8 cellular contexts compared by ENCODE assay signal in the genomic region with DNA sequence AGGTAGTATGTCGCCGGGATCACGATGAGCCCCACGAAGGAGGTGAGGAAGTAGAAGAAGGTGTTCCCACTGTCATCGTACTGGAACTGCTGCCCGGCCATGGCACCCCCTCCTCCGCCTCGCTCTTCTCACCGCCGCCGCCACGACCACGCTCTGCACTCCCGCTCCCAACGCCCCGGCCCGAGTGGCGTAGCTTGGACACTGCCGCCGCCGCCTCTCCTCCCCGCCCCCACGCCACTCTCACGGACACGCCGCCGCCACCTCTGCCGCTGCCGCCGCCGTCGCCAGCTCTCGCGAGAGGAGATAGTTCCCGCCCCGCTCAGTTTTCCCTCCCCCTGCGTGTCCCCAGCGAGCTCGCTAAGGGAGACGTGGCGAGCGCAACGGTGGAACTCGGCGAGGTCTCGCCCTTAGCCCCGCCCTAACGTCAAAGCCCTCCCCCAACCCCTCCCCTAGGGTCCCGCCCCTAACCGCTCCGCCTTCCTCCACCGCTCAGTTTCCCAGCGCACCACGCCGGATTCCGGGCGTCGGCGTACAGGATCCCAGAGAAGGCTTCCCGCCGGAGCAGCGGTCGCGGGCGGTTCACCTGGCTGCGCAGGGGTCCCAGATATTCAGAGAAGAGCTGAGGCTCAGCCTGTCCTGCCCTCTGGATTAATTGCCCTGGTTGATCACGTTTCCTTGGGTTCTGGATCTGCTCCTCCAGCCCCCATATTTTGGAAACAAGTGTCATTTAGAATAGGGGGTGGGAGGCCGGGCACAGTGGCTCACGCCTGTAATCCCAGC. TPM values are rescaled to one million over a fixed set of nuclear protein-coding genes. Genes with fewer than 3 reads are reported as not detected.
A peak's percentile ranks its signal among the peaks of the same experiment; 100 is the strongest.
DNase-seq lines count a peak whose midpoint lies in the region; ATAC-seq and TF ChIP-seq lines count a peak whose summit lies in the region.

A gene with protein sequence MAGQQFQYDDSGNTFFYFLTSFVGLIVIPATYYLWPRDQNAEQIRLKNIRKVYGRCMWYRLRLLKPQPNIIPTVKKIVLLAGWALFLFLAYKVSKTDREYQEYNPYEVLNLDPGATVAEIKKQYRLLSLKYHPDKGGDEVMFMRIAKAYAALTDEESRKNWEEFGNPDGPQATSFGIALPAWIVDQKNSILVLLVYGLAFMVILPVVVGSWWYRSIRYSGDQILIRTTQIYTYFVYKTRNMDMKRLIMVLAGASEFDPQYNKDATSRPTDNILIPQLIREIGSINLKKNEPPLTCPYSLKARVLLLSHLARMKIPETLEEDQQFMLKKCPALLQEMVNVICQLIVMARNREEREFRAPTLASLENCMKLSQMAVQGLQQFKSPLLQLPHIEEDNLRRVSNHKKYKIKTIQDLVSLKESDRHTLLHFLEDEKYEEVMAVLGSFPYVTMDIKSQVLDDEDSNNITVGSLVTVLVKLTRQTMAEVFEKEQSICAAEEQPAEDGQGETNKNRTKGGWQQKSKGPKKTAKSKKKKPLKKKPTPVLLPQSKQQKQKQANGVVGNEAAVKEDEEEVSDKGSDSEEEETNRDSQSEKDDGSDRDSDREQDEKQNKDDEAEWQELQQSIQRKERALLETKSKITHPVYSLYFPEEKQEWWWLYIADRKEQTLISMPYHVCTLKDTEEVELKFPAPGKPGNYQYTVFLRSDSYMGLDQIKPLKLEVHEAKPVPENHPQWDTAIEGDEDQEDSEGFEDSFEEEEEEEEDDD (minus strand): TSS at position 300 of the 780 bp plus-strand sequence. CDS start 199 bp downstream, at position 101.

- intact Hi-C loops in left lung (cut with DNase I): no loop called here

- no peaks in the 10 kb centered on the region for H3K27me3 ChIP-seq in left lung

- peaks cover 13 to 28% of the 10 kb centered on the region in 2 donors for H3K4me1 ChIP-seq in left lung

- no peak for TF ChIP-seq CTCF in C4-2B (conservative IDR thresholded peaks at IDR 0.05)
- TF ChIP-seq CTCF in left lung (IDR thresholded peaks at IDR 0.05): no peak

- ATAC-seq in GM19372 (IDR thresholded peaks at IDR 0.05; ENCODE audit: low read depth, unreplicated experiment): peak; percentile 92
- peak; percentile 92 for ATAC-seq in HG03521 (IDR thresholded peaks at IDR 0.05; ENCODE audit: unreplicated experiment)
- ATAC-seq in left lung: peak; percentile 98

- no peaks in the 10 kb centered on the region for H3K9me3 ChIP-seq in left lung

- peak within 1 kb of the TSS; percentile 80 to 91 for H3K4me3 ChIP-seq in left lung

- DNase-seq in NCI-H748 (lab: John Stamatoyannopoulos, UW; ENCODE audit: unreplicated experiment): peak; percentile 97
- peak; percentile 96 for DNase-seq in activated CD4-positive, alpha-beta T cell treated with anti-CD3 and anti-CD28 coated beads, Interleukin-2, amount 50 U/mL, for 1 hour
- DNase-seq in cortex of kidney (lab: John Stamatoyannopoulos, UW): peak; percentile 58
- peak; percentile 98 to 99 for DNase-seq in left lung
- DNase-seq in stimulated activated CD4-positive, alpha-beta T cell treated with anti-CD3 and anti-CD28 coated beads, Interleukin-2, amount 100 ng/mL, for 4 hours (ENCODE audit: low read depth): peak; percentile 96

- H3K27ac ChIP-seq in C4-2B: peak within 1 kb of the TSS; percentile 94
- peak within 1 kb of the TSS; percentile 93 to 94 for H3K27ac ChIP-seq in left lung

- no peaks in the 10 kb centered on the region for H3K36me3 ChIP-seq in left lung

RNA-seq across cellular contexts. Expression of the gene that starts here (rescaled TPM):
- total RNA-seq in left lung: 100 to 1,000 TPM in 1 of 2 donors, 10 to 100 TPM in 1; 94.4 to 115 TPM

Comparison
In these comparisons a context has a peak if more than half of its experiments do, and no peak if none do; other contexts are left out.
1. Peak in every context shown above with its lines: DNase-seq, ATAC-seq, H3K4me3 ChIP-seq and H3K27ac ChIP-seq.